Comparison of ENCODE assay signal across 8 cellular contexts in genomic region chr4:100093091-100093866, GRCh38.
DNase-seq lines count a peak whose midpoint lies in the region; ATAC-seq lines count a peak whose summit lies in the region.

No MANE protein-coding gene starts in this region.

- H3K27ac Mint-ChIP-seq in central memory CD8-positive, alpha-beta T cell (ENCODE audit: low read depth): peak overlapping the region; percentile 87

- peaks cover 5% of the 10 kb centered on the region for H3K36me3 Mint-ChIP-seq in central memory CD8-positive, alpha-beta T cell (ENCODE audit: insufficient read depth)

- no peaks in the 10 kb centered on the region for H3K9me3 Mint-ChIP-seq in central memory CD8-positive, alpha-beta T cell

- no peaks in the 10 kb centered on the region for H3K27me3 Mint-ChIP-seq in central memory CD8-positive, alpha-beta T cell

- ATAC-seq in GM19043 (IDR thresholded peaks at IDR 0.05; ENCODE audit: low read depth, unreplicated experiment) (peak; percentile 64), HG03342 (IDR thresholded peaks at IDR 0.05; ENCODE audit: unreplicated experiment) (peak; percentile 85)
- ATAC-seq in activated CD4-positive, CD25-positive, alpha-beta regulatory T cell treated with anti-CD3 and anti-CD28 coated beads, Interleukin-2, amount 50 U/mL, for 24 hours: peak; percentile 92 to 94
- peak; percentile 99 for ATAC-seq in central memory CD8-positive, alpha-beta T cell (replicated peaks; ENCODE audit: extremely low read depth, poor library complexity, severe bottlenecking)

- DNase-seq in AML-193 (lab: John Stamatoyannopoulos, UW) (peak; percentile 68 to 71), NCI-H345 (lab: John Stamatoyannopoulos, UW) (peak; percentile 80), kidney glomerular epithelial cell (lab: John Stamatoyannopoulos, UW) (peak; percentile 89)
- peak; percentile 64 to 86 for DNase-seq in central memory CD8-positive, alpha-beta T cell (ENCODE audit: low spot score in 2 of 2)
- peak; percentile 78 to 84 for DNase-seq in stimulated activated CD4-positive, alpha-beta T cell treated with anti-CD3 and anti-CD28 coated beads, Interleukin-2, amount 100 ng/mL, for 24 hours

- H3K4me1 Mint-ChIP-seq in central memory CD8-positive, alpha-beta T cell: peaks cover 19% of the 10 kb centered on the region

- H3K4me3 Mint-ChIP-seq in central memory CD8-positive, alpha-beta T cell: no peak overlapping the region

Comparison
In these comparisons a context has a peak if more than half of its experiments do, and no peak if none do; other contexts are left out.
1. Peak in every context shown above with its lines: DNase-seq and ATAC-seq.